Comparison of ENCODE assay signal across 9 cellular contexts in genomic region chr2:40434638-40435296, GRCh38.
DNase-seq lines count a peak whose midpoint lies in the region; ATAC-seq, FAIRE-seq and TF ChIP-seq lines count a peak whose summit lies in the region.
"Had no signal": no experiment of that assay in that cellular context is flagged by ENCODE, and none has a peak within 500 bp of the region (broad histone marks: within the 10 kb centered on the region; RNA-seq: fewer than 3 reads in every experiment).

No MANE protein-coding gene starts in this region.

- peak; percentile 99 for DNase-seq in HS-5 (ENCODE audit: low read depth)
- DNase-seq in astrocyte of the hippocampus (ENCODE audit: low read depth, low spot score), result peak; percentile 97
- DNase-seq in islet precursor cell, result peak; percentile 98
- peak; percentile 88 for DNase-seq in urothelium cell line (ENCODE audit: low spot score)
- no peak for DNase-seq in GM13977 (ENCODE audit: low spot score)
- DNase-seq: small intestine had no signal

- no peak for TF ChIP-seq CTCF in GM13977 (IDR thresholded peaks at IDR 0.05; ENCODE audit: extremely low read depth, insufficient read depth, missing control alignments)

- FAIRE-seq in urothelium cell line (lab: Jason Lieb, UNC), result peak; percentile 94
- FAIRE-seq: small intestine had no signal

- in situ Hi-C loops in GM13977 (cut with MboI; ENCODE audit: low pct_unique_long_range_greater_than_20kb, low sequenced_read_pairs, unreplicated experiment), result no loop called here

- ATAC-seq in GM21529 (IDR thresholded peaks at IDR 0.05; ENCODE audit: unreplicated experiment) (no peak), GM19463 (IDR thresholded peaks at IDR 0.05; ENCODE audit: unreplicated experiment) (no peak)
- ATAC-seq: activated T-helper 17 cell treated with anti-CD3 and anti-CD28 coated beads, Interleukin-2, amount 50 U/mL, for 72 hours had no signal
